26 cellular contexts compared by ENCODE assay signal in genomic region chr6:139446104-139446715, GRCh38.
DNase-seq lines count a peak whose midpoint lies in the region; ATAC-seq, FAIRE-seq and TF ChIP-seq lines count a peak whose summit lies in the region.
"Had no signal": no experiment of that assay in that cellular context is flagged by ENCODE, and none has a peak within 500 bp of the region (broad histone marks: within the 10 kb centered on the region; RNA-seq: fewer than 3 reads in every experiment).

No MANE protein-coding gene starts in this region.

- POLR2A ChIA-PET in H1 (lab: Charles Lee; ENCODE audit: partially characterized antibody), result no interaction called here

- no peaks in the 10 kb centered on the region for H3K36me3 Mint-ChIP-seq in neural crest cell (ENCODE audit: low read depth)
- H3K36me3 Mint-ChIP-seq: CD8-positive, alpha-beta T cell had no signal

- no peak for TF ChIP-seq RAD21 in H1 (IDR thresholded peaks at IDR 0.05 in 1 of 2, conservative IDR thresholded peaks at IDR 0.05 in 1 of 2; ENCODE audit: low read depth in 2 of 2, low read length in 2 of 2)

- H3K23me2 ChIP-seq in H1 (ENCODE audit: low read depth, low read length), result no peaks in the 10 kb centered on the region

- WGBS in H1 (ENCODE audit: extremely low coverage in 1 of 2, insufficient coverage in 1 of 2, insufficient read length in 1 of 2, insufficient replicate concordance in 2 of 2, low coverage in 1 of 2, low lambda C conversion rate in 2 of 2, missing lambda C conversion rate in 1 of 2), 2 experiments, result 96 to 100% methylated on average over 1 to 5 of the region's 5 CpGs

- H3K4me3 Mint-ChIP-seq in neural crest cell, result no peak overlapping the region
- H3K4me3 Mint-ChIP-seq: B cell; CD8-positive, alpha-beta T cell; HFFc6; IgD-negative memory B cell had no signal

- DNase-seq in NCI-H345 (lab: John Stamatoyannopoulos, UW) (peak; percentile 51), NCI-H345 treated with DMSO at 0.1 percent for 48 hours (lab: John Stamatoyannopoulos, UW; ENCODE audit: unreplicated experiment) (no peak), H1 (ENCODE audit: low read depth in 1 of 2, low spot score in 2 of 2) (no peak), neural crest cell (ENCODE audit: low read depth, low spot score) (no peak), DMS79 (lab: John Stamatoyannopoulos, UW) (no peak), NOMO-1 (lab: John Stamatoyannopoulos, UW; ENCODE audit: unreplicated experiment in 2 of 2) (no peak)
- DNase-seq: CD8-positive, alpha-beta T cell; DMS 273 treated with DMSO at 0.1 percent for 48 hours; DMS79 treated with DMSO at 0.1 percent for 48 hours; GF-D8; HFFc6; NCI-H1048; NCI-H1417; NCI-H1694; NCI-H2029 treated with DMSO at 0.1 percent for 48 hours; NCI-H510A; NCI-H69; Peyer's patch; SHP77 treated with DMSO at 0.1 percent for 48 hours had no signal

- H4K8ac ChIP-seq in H1 (ENCODE audit: extremely low read depth, insufficient read depth, low read length), result no peak overlapping the region

- H3K56ac ChIP-seq in H1 (replicated peaks; ENCODE audit: insufficient read length, low read depth, low read length), result no peak overlapping the region

- no peak overlapping the region for H2BK120ac ChIP-seq in H1 (replicated peaks; ENCODE audit: low read depth, low read length)

- H3K18ac ChIP-seq in H1 (ENCODE audit: extremely low read depth, low read length), result no peak overlapping the region

- H3K9me3 Mint-ChIP-seq in neural crest cell, result peaks cover 6% of the 10 kb centered on the region
- H3K9me3 Mint-ChIP-seq: CD8-positive, alpha-beta T cell; HFFc6; IgD-negative memory B cell had no signal

- H3K4me1 ChIP-seq in H1 (replicated peaks in 1 of 4; ENCODE audit: control insufficient read depth in 3 of 4, insufficient read depth in 4 of 4, low read length in 3 of 4), result peaks cover 0 to 2% (median 0%) of the 10 kb centered on the region in 4 experiments; a peak in 1 of 7 replicates
- H3K4me1 ChIP-seq: Peyer's patch had no signal

- no peak for FAIRE-seq in H1 (lab: Jason Lieb, UNC)
- FAIRE-seq: GM12891 had no signal

- no peak overlapping the region for H4K5ac ChIP-seq in H1 (ENCODE audit: insufficient read length, low read depth, low read length)

- no peak overlapping the region for H3K4ac ChIP-seq in H1 (replicated peaks; ENCODE audit: insufficient read length, low read depth, low read length)

- H3K4me1 Mint-ChIP-seq in neural crest cell, result peaks cover 54% of the 10 kb centered on the region

- no peak overlapping the region for H2BK15ac ChIP-seq in H1 (ENCODE audit: low read length)

- H2BK12ac ChIP-seq in H1 (ENCODE audit: low read depth, low read length), result no peak overlapping the region

- H2AFZ ChIP-seq in H1 (ENCODE audit: low read length), result peak overlapping the region; percentile 91

- no peak overlapping the region for H3K23ac ChIP-seq in H1 (ENCODE audit: insufficient read length)

- no peak overlapping the region for H2AK5ac ChIP-seq in H1 (ENCODE audit: low read depth, low read length)

- H4K91ac ChIP-seq in H1 (replicated peaks; ENCODE audit: insufficient read length, low read length), result no peak overlapping the region

- H3K27ac Mint-ChIP-seq in neural crest cell (ENCODE audit: unreplicated experiment), result peak overlapping the region; percentile 90
- H3K27ac Mint-ChIP-seq: B cell; CD8-positive, alpha-beta T cell; HFFc6 had no signal

- H4K20me1 ChIP-seq in H1 (replicated peaks in 1 of 2; ENCODE audit: control insufficient read depth in 1 of 2, insufficient read depth in 2 of 2, low read length in 2 of 2), result no peaks in the 10 kb centered on the region

- no peak overlapping the region for H3K27ac ChIP-seq in H1 (ENCODE audit: low read depth, low read length)
- H3K27ac ChIP-seq: 22Rv1, C4-2B, Peyer's patch had no signal

- H2BK20ac ChIP-seq in H1 (ENCODE audit: low read length), result no peak overlapping the region

- no peaks in the 10 kb centered on the region for H3K79me1 ChIP-seq in H1 (ENCODE audit: low read depth, low read length)

- H3K9ac ChIP-seq in H1 (replicated peaks in 1 of 4; ENCODE audit: extremely low read depth in 1 of 4, low read depth in 3 of 4, low read length in 3 of 4), result no peak overlapping the region

- ATAC-seq in HG03095 (IDR thresholded peaks at IDR 0.05; ENCODE audit: unreplicated experiment), result no peak
- ATAC-seq: CD8-positive, alpha-beta T cell had no signal

- no peak overlapping the region for H3K4me2 ChIP-seq in H1 (ENCODE audit: insufficient read depth in 1 of 2, low read depth in 2 of 2, low read length in 2 of 2)

- H3K79me2 ChIP-seq in H1 (ENCODE audit: control insufficient read depth in 1 of 2, insufficient read depth in 2 of 2, low read length in 2 of 2), result no peaks in the 10 kb centered on the region

- no peaks in the 10 kb centered on the region for H3K27me3 ChIP-seq in H1 (replicated peaks in 1 of 4; ENCODE audit: control insufficient read depth in 3 of 4, extremely low read depth in 1 of 4, insufficient read depth in 3 of 4, low read length in 3 of 4)
- H3K27me3 ChIP-seq: Peyer's patch had no signal

- H3K14ac ChIP-seq in H1 (ENCODE audit: insufficient read length), result no peak overlapping the region

- no peaks in the 10 kb centered on the region for H3K9me3 ChIP-seq in H1 (ENCODE audit: insufficient read depth in 2 of 2, low read depth in 1 of 2, low read length in 1 of 2)
- H3K9me3 ChIP-seq: HAP-1, Peyer's patch had no signal

- no peak for TF ChIP-seq POLR2A in H1 (IDR thresholded peaks at IDR 0.05; ENCODE audit: control extremely low read depth in 1 of 2, low read depth in 2 of 2, low read length in 2 of 2)

- no peak overlapping the region for H2BK5ac ChIP-seq in H1 (ENCODE audit: low read depth, low read length)

- no peaks in the 10 kb centered on the region for H3K27me3 Mint-ChIP-seq in neural crest cell (ENCODE audit: low read depth)
- H3K27me3 Mint-ChIP-seq: B cell, IgD-negative memory B cell had no signal

- TF ChIP-seq EP300 in H1 (IDR thresholded peaks at IDR 0.05; ENCODE audit: borderline replicate concordance in 1 of 2, low read depth in 2 of 2, low read length in 2 of 2), result no peak

- H3K4me3 ChIP-seq in H1 (ENCODE audit: extremely low read depth in 1 of 4, insufficient read depth in 2 of 4, low read depth in 3 of 4, low read length in 4 of 4), result no peak overlapping the region
- H3K4me3 ChIP-seq: HAP-1, Peyer's patch had no signal

- CTCF ChIA-PET in H1 (lab: Charles Lee; ENCODE audit: partially characterized antibody), result no interaction called here

- H3K36me3 ChIP-seq in H1 (ENCODE audit: control insufficient read depth in 2 of 4, insufficient read depth in 4 of 4, low read length in 3 of 4), result no peaks in the 10 kb centered on the region
- H3K36me3 ChIP-seq: HAP-1, Peyer's patch had no signal

- TF ChIP-seq CTCF in H1 (IDR thresholded peaks at IDR 0.05; ENCODE audit: control extremely low read depth in 1 of 3, insufficient read depth in 1 of 3, low read depth in 1 of 3, low read length in 3 of 3), result no peak
- no peak for TF ChIP-seq CTCF in neural crest cell (conservative IDR thresholded peaks at IDR 0.05)

TF ChIP-seq in H1, 55 proteins besides CTCF, POLR2A, EP300 and RAD21:
- TF ChIP-seq BCL11A (IDR thresholded peaks at IDR 0.05; ENCODE audit: low read depth in 2 of 2, low read length in 2 of 2) (no peak), SRF (IDR thresholded peaks at IDR 0.05; ENCODE audit: low read depth, low read length) (no peak), CREB1 (IDR thresholded peaks at IDR 0.05) (no peak), GTF2F1 (IDR thresholded peaks at IDR 0.05; ENCODE audit: borderline replicate concordance, low read depth, low read length) (no peak), BRCA1 (IDR thresholded peaks at IDR 0.05; ENCODE audit: low read depth, low read length) (no peak), NRF1 (IDR thresholded peaks at IDR 0.05; ENCODE audit: low read depth, low read length) (no peak), RNF2 (IDR thresholded peaks at IDR 0.05; ENCODE audit: borderline replicate concordance, low read depth, low read length, missing control alignments, poor library complexity, severe bottlenecking) (no peak), SP4 (IDR thresholded peaks at IDR 0.05; ENCODE audit: low read length) (no peak), RBBP5 (IDR thresholded peaks at IDR 0.05; ENCODE audit: borderline replicate concordance, low read depth, low read length) (no peak), SIRT6 (IDR thresholded peaks at IDR 0.05; ENCODE audit: low read length) (no peak), SIX5 (IDR thresholded peaks at IDR 0.05; ENCODE audit: low read depth, low read length) (no peak), POLR2AphosphoS5 (IDR thresholded peaks at IDR 0.05; ENCODE audit: low read depth, low read length) (no peak)
